ENCODE assay signal across 8 cellular contexts in genomic region chr2:172735646-172736418, GRCh38.
A peak's percentile ranks its signal among the peaks of the same experiment; 100 is the strongest.
DNase-seq lines count a peak whose midpoint lies in the region; ATAC-seq and TF ChIP-seq lines count a peak whose summit lies in the region.

RAPGEF4 (plus strand) TSS chr2:172735845; CDS start chr2:172735984, 139 bp downstream.

- H3K4me1 Mint-ChIP-seq in effector memory CD8-positive, alpha-beta T cell (ENCODE audit: low read depth in 2 of 2) = peaks cover 0 to 1% of the 10 kb centered on the region in 2 donors

- H3K9me3 Mint-ChIP-seq in effector memory CD8-positive, alpha-beta T cell = no peaks in the 10 kb centered on the region

- ATAC-seq in effector memory CD8-positive, alpha-beta T cell (replicated peaks) = no peak
- no peak for ATAC-seq in GM18505 (IDR thresholded peaks at IDR 0.05; ENCODE audit: unreplicated experiment)
- ATAC-seq in HG03521 (IDR thresholded peaks at IDR 0.05; ENCODE audit: unreplicated experiment) = no peak

- POLR2A ChIA-PET in GM10248 (lab: Yijun Ruan, JAX) = no interaction called here

- peak within 1 kb of the TSS; percentile 26 to 31 for H3K4me3 Mint-ChIP-seq in effector memory CD8-positive, alpha-beta T cell

- CTCF ChIA-PET in GM10248 (lab: Yijun Ruan, JAX) = interaction anchor here (1.8 kb wide), 1 partner anchor 9 kb away, joined by 5 read pairs; no protein-coding TSS in a partner anchor

- DNase-seq in GM10248 (ENCODE audit: extremely low spot score) = peak; percentile 20
- DNase-seq in NCI-H774 (lab: John Stamatoyannopoulos, UW) = peak; percentile 19
- no peak for DNase-seq in effector memory CD8-positive, alpha-beta T cell
- no peak for DNase-seq in UCSD-AML1 (lab: John Stamatoyannopoulos, UW; ENCODE audit: unreplicated experiment)
- DNase-seq in middle frontal gyrus (ENCODE audit: extremely low spot score, low spot score) = no peak

- H3K27me3 ChIP-seq in mucosa of stomach (ENCODE audit: control insufficient read depth, insufficient read depth, low read length) = peaks cover 33% of the 10 kb centered on the region

- H3K36me3 ChIP-seq in mucosa of stomach (ENCODE audit: control insufficient read depth, insufficient read depth, low read length) = no peaks in the 10 kb centered on the region

- TF ChIP-seq POLR2A in GM18505 (IDR thresholded peaks at IDR 0.05; ENCODE audit: borderline replicate concordance, extremely low read depth, insufficient read depth, insufficient read length) = no peak

- peak within 1 kb of the TSS; percentile 1 for H3K4me3 ChIP-seq in mucosa of stomach (ENCODE audit: low read length)

- peak within 1 kb of the TSS; percentile 33 for H3K9ac ChIP-seq in mucosa of stomach (ENCODE audit: low read length)

- no peaks in the 10 kb centered on the region for H3K36me3 Mint-ChIP-seq in effector memory CD8-positive, alpha-beta T cell (ENCODE audit: insufficient read depth)

- no peaks in the 10 kb centered on the region for H3K9me3 ChIP-seq in mucosa of stomach (ENCODE audit: control insufficient read depth, low read length)

- H3K27ac Mint-ChIP-seq in effector memory CD8-positive, alpha-beta T cell = no peak within 1 kb of the TSS

- H3K27me3 Mint-ChIP-seq in effector memory CD8-positive, alpha-beta T cell = peaks cover 61 to 72% of the 10 kb centered on the region in 2 donors

- TF ChIP-seq CTCF in GM10248 (IDR thresholded peaks at IDR 0.05; ENCODE audit: control extremely low read depth, extremely low read depth, low read depth, missing control alignments) = no peak

- H3K4me1 ChIP-seq in mucosa of stomach (ENCODE audit: control insufficient read depth, insufficient read depth, low read length) = no peaks in the 10 kb centered on the region

Comparison
In these comparisons a context has a peak if more than half of its experiments do, and no peak if none do; other contexts are left out.
1. DNase-seq: peak in GM10248 (single experiment) and NCI-H774 (single experiment); none in effector memory CD8-positive, alpha-beta T cell (0 of 3), UCSD-AML1 (single experiment) and middle frontal gyrus (single experiment).